Comparison of ENCODE assay signal across 8 cellular contexts in genomic region chr3:38453914-38454178, GRCh38. TPM values are rescaled to one million over a fixed set of nuclear protein-coding genes. Genes with fewer than 3 reads are reported as not detected.
DNase-seq lines count a peak whose midpoint lies in the region; ATAC-seq, FAIRE-seq and TF ChIP-seq lines count a peak whose summit lies in the region.

No MANE protein-coding gene starts in this region.

- H2BK5ac ChIP-seq in mesendoderm (ENCODE audit: low read length) = peak overlapping the region; percentile 80

- peak overlapping the region; percentile 94 for H3K23ac ChIP-seq in mesendoderm (ENCODE audit: low read length)

- H3K56ac ChIP-seq in mesendoderm (ENCODE audit: low read length) = peak overlapping the region; percentile 90

- DNase-seq in left ventricle myocardium inferior = no peak
- DNase-seq in Right ventricle myocardium inferior (ENCODE audit: missing footprints) = no peak
- DNase-seq in K562 (ENCODE audit: extremely low read depth in 1 of 4, low spot score in 3 of 4) = no peak
- DNase-seq in mesendoderm = no peak
- no peak for DNase-seq in vagina (ENCODE audit: extremely low spot score in 2 of 2)
- DNase-seq in NCI-H187 treated with DMSO at 0.1 percent for 48 hours (lab: John Stamatoyannopoulos, UW) = no peak
- DNase-seq in NCI-H2196 (lab: John Stamatoyannopoulos, UW; ENCODE audit: unreplicated experiment) = no peak

- H3K4ac ChIP-seq in mesendoderm (ENCODE audit: low read depth, low read length) = peak overlapping the region; percentile 100

- TF ChIP-seq RAD21 in K562 (CRISPR knock-in tag; conservative IDR thresholded peaks at IDR 0.05 in 1 of 2, IDR thresholded peaks at IDR 0.05 in 1 of 2) = no peak

- in situ Hi-C loops in K562 (cut with MboI) = no loop called here

- no TSS peak for BruUV-seq in K562 (replicated peaks; lab: Mats Ljungman, UMichigan)

- TF ChIP-seq CTCF in left ventricle myocardium inferior (IDR thresholded peaks at IDR 0.05; ENCODE audit: borderline replicate concordance) (no peak), K562 (IDR thresholded peaks at IDR 0.05 in 2 of 3, conservative IDR thresholded peaks at IDR 0.05 in 1 of 3; ENCODE audit: insufficient read depth in 2 of 3, low read depth in 1 of 3, low read length in 3 of 3) (no peak), vagina (IDR thresholded peaks at IDR 0.05) (no peak)

- H2BK120ac ChIP-seq in mesendoderm (ENCODE audit: low read depth, low read length) = peak overlapping the region; percentile 96

- peak overlapping the region; percentile 96 for H3K4me3 ChIP-seq in left ventricle myocardium inferior
- peak overlapping the region; percentile 72 for H3K4me3 ChIP-seq in K562
- peak overlapping the region; percentile 63 for H3K4me3 ChIP-seq in mesendoderm (ENCODE audit: low read length)
- peak overlapping the region; percentile 80 to 92 for H3K4me3 ChIP-seq in vagina

- peaks cover 26% of the 10 kb centered on the region for H4K20me1 ChIP-seq in K562 (replicated peaks; ENCODE audit: control insufficient read depth, insufficient read depth, low read length)

- H3K79me2 ChIP-seq in K562 (ENCODE audit: control insufficient read depth, insufficient read depth, low read length) (peaks cover 45% of the 10 kb centered on the region), mesendoderm (ENCODE audit: control insufficient read depth, insufficient read depth, low read length) (peaks cover 44% of the 10 kb centered on the region)

- H3K4me1 ChIP-seq in left ventricle myocardium inferior (peaks cover 50% of the 10 kb centered on the region), K562 (replicated peaks in 1 of 2; ENCODE audit: control insufficient read depth in 2 of 2, insufficient read depth in 2 of 2, low read length in 2 of 2) (peaks cover 27 to 30% of the 10 kb centered on the region in 2 experiments), mesendoderm (ENCODE audit: control insufficient read depth, low read depth, low read length) (peaks cover 10% of the 10 kb centered on the region), vagina (peaks cover 44% of the 10 kb centered on the region)

- no peaks in the 10 kb centered on the region for H3K27me3 ChIP-seq in left ventricle myocardium inferior (ENCODE audit: low read depth)
- no peaks in the 10 kb centered on the region for H3K27me3 ChIP-seq in K562 (ENCODE audit: control insufficient read depth in 2 of 2, insufficient read depth in 2 of 2, low read length in 2 of 2)
- no peaks in the 10 kb centered on the region for H3K27me3 ChIP-seq in mesendoderm (ENCODE audit: insufficient read depth, low read length, poor library complexity)
- H3K27me3 ChIP-seq in vagina = no peaks in the 10 kb centered on the region

- no peak overlapping the region for H4K5ac ChIP-seq in mesendoderm (ENCODE audit: low read length)

- H3K9me3 ChIP-seq in left ventricle myocardium inferior (replicated peaks) (no peaks in the 10 kb centered on the region), K562 (replicated peaks; ENCODE audit: control insufficient read depth, insufficient read depth, low read depth, low read length) (no peaks in the 10 kb centered on the region), vagina (no peaks in the 10 kb centered on the region)

- peaks cover 12% of the 10 kb centered on the region for H3K79me1 ChIP-seq in mesendoderm (ENCODE audit: low read length)

- peak overlapping the region; percentile 89; the same call in 1 of the 2 replicates for H2AFZ ChIP-seq in K562 (ENCODE audit: low read depth, low read length)

- CTCF ChIA-PET in K562 (lab: Yijun Ruan, JAX; ENCODE audit: low intra/inter-chr PET ratio) = no interaction called here

- no peak for TF ChIP-seq EP300 in K562 (IDR thresholded peaks at IDR 0.05; ENCODE audit: low read length)

- ATAC-seq in Right ventricle myocardium inferior (no peak), K562 (no peak), GM21737 (IDR thresholded peaks at IDR 0.05; ENCODE audit: unreplicated experiment) (no peak)

- H2BK15ac ChIP-seq in mesendoderm (replicated peaks; ENCODE audit: low read depth) = peak overlapping the region; percentile 37

- peak overlapping the region; percentile 87 for H4K8ac ChIP-seq in mesendoderm (ENCODE audit: low read depth, low read length)

- intact Hi-C loops in left ventricle myocardium inferior (cut with micrococcal nuclease) = no loop called here
- intact Hi-C loops in Right ventricle myocardium inferior (cut with DNase I) = loop anchor here (5.0 to 10.0 kb wide), 2 partner anchors 33 to 319 kb away; partner anchors contain the start of genes ACAA1 and MYD88
- intact Hi-C loops in K562 (cut with micrococcal nuclease) = loop anchor here (5.0 kb wide), 1 partner anchor 107 kb away; the partner anchor contains the start of gene XYLB
- intact Hi-C loops in vagina (cut with DNase I) = loop anchor here (10.0 kb wide), 1 partner anchor 319 kb away; the partner anchor contains the start of genes ACAA1 and MYD88

- H3K9ac ChIP-seq in K562 (ENCODE audit: insufficient read depth in 1 of 2, low read depth in 2 of 2, low read length in 2 of 2) = peak overlapping the region; percentile 92 to 98; a peak in 3 of 4 replicates
- H3K9ac ChIP-seq in mesendoderm (ENCODE audit: low read length) = peak overlapping the region; percentile 77

- TF ChIP-seq POLR2A in K562 (conservative IDR thresholded peaks at IDR 0.05) (no peak), vagina (IDR thresholded peaks at IDR 0.05) (no peak)

- H3K9me1 ChIP-seq in K562 (ENCODE audit: control insufficient read depth, insufficient read depth, low read length) = peaks cover 5% of the 10 kb centered on the region

- peak overlapping the region; percentile 92 for H3K27ac ChIP-seq in left ventricle myocardium inferior (replicated peaks)
- peak overlapping the region; percentile 92 for H3K27ac ChIP-seq in K562 (ENCODE audit: extremely low read depth, low read depth, low read length)
- peak overlapping the region; percentile 72 for H3K27ac ChIP-seq in mesendoderm (ENCODE audit: low read depth, low read length)
- H3K27ac ChIP-seq in vagina = peak overlapping the region; percentile 86

- H3K36me3 ChIP-seq in left ventricle myocardium inferior (no peaks in the 10 kb centered on the region), K562 (ENCODE audit: control insufficient read depth, insufficient read depth, low read length) (no peaks in the 10 kb centered on the region), mesendoderm (ENCODE audit: control insufficient read depth, insufficient read depth, low read length) (no peaks in the 10 kb centered on the region), vagina (no peaks in the 10 kb centered on the region)

- 6% methylated on average over 8 of the region's 36 CpGs for WGBS in K562 (ENCODE audit: insufficient coverage, low coverage, missing lambda C conversion rate)
- no CpG with 5 or more reads among the region's 36 CpGs for WGBS in mesendoderm (ENCODE audit: extremely low coverage, insufficient coverage, low lambda C conversion rate)

- POLR2A ChIA-PET in K562 (lab: Yijun Ruan, JAX) = no interaction called here

- H3K18ac ChIP-seq in mesendoderm (ENCODE audit: low read length) = peak overlapping the region; percentile 99

- no peak for FAIRE-seq in K562 (lab: Jason Lieb, UNC)

- H3K4me2 ChIP-seq in K562 (ENCODE audit: insufficient read depth, low read length) (peak overlapping the region; percentile 89; the same call in 1 of the 2 replicates), mesendoderm (ENCODE audit: low read length) (peak overlapping the region; percentile 71)

- H2AK5ac ChIP-seq in mesendoderm (ENCODE audit: low read length) = no peak overlapping the region

RNA-seq across cellular contexts. Expression of gene ACVR2B, which starts 0.2 kb away (rescaled TPM):
- total RNA-seq in left ventricle myocardium inferior = 5.5 TPM
- total RNA-seq in Right ventricle myocardium inferior = 4.8 TPM
- 35.2 and 42.4 TPM in 2 replicates for total RNA-seq in K562 (2011; cell fraction: chromatin; rRNA removed; ENCODE audit: low replicate concordance)
- 25.3 and 32.5 TPM in 2 replicates for total RNA-seq in K562 (2011; cell fraction: nucleolus; rRNA removed)
- total RNA-seq in K562 (2011; cell fraction: nucleoplasm; rRNA removed) = 37.7 and 52.2 TPM in 2 replicates
- total RNA-seq in K562 (2014; rRNA removed) = 10.8 and 11.8 TPM in 2 replicates
- 13.9 and 15.0 TPM in 2 replicates for total RNA-seq in K562 (2014; rRNA removed; fragmentation: Illumina TruSeq; extraction: Trizol)
- total RNA-seq in K562 (2015; rRNA removed; fragmentation: Illumina TruSeq; extraction: Trizol) = 7.4 and 7.7 TPM in 2 replicates
- 20.5 and 23.7 TPM in 2 replicates for total RNA-seq in K562 (2021)
- 7.1 and 8.8 TPM in 2 replicates for polyA plus RNA-seq in K562 (2011; rRNA removed)
- 6.7 TPM in 2 replicates for polyA plus RNA-seq in K562 (2011; cell fraction: cytosol; rRNA removed)
- 11.9 and 12.2 TPM in 2 replicates for polyA plus RNA-seq in K562 (2011; cell fraction: nucleus; rRNA removed)
- polyA plus RNA-seq in K562 (2012) = 4.2 and 7.7 TPM in 2 replicates
- 5.9 and 6.2 TPM in 2 replicates for polyA plus RNA-seq in K562 (2014; fragmentation: Illumina TruSeq; extraction: Trizol)
- 1 to 10 TPM; 1.8 to 2.6 TPM for polyA plus RNA-seq in K562 (2014; fragmentation: Nextera tagmentation; extraction: Ambion mirVana)
- 5.5 and 5.8 TPM in 2 replicates for polyA plus RNA-seq in K562 (2014; rRNA removed)
- 31.8 and 35.4 TPM in 2 replicates for polyA minus RNA-seq in K562 (2011; rRNA and poly(A)+ RNA removed)
- 23.3 and 29.4 TPM in 2 replicates for polyA minus RNA-seq in K562 (2011; cell fraction: cytosol; rRNA and poly(A)+ RNA removed)
- 13.9 and 18.7 TPM in 2 replicates for polyA minus RNA-seq in K562 (2011; cell fraction: nucleus; rRNA and poly(A)+ RNA removed)
- polyA plus RNA-seq in mesendoderm (2013, experiment 1 of 2) = 23.2 TPM
- 20.9 TPM for polyA plus RNA-seq in mesendoderm (2013, experiment 2 of 2)
- 3.7 TPM for total RNA-seq in vagina

RNA-seq across cellular contexts. Expression of gene EXOG, which starts 42.3 kb away (rescaled TPM):
- total RNA-seq in left ventricle myocardium inferior = 27.9 TPM
- 26.0 TPM for total RNA-seq in Right ventricle myocardium inferior
- total RNA-seq in K562 (2011; cell fraction: chromatin; rRNA removed; ENCODE audit: low replicate concordance) = 28.1 and 64.0 TPM in 2 replicates
- 10.8 and 13.6 TPM in 2 replicates for total RNA-seq in K562 (2011; cell fraction: nucleolus; rRNA removed)
- 32.4 and 55.4 TPM in 2 replicates for total RNA-seq in K562 (2011; cell fraction: nucleoplasm; rRNA removed)
- total RNA-seq in K562 (2014; rRNA removed) = 9.9 and 10.8 TPM in 2 replicates
- 16.3 and 18.1 TPM in 2 replicates for total RNA-seq in K562 (2014; rRNA removed; fragmentation: Illumina TruSeq; extraction: Trizol)
- 13.6 and 15.7 TPM in 2 replicates for total RNA-seq in K562 (2015; rRNA removed; fragmentation: Illumina TruSeq; extraction: Trizol)
- 14.4 and 14.5 TPM in 2 replicates for total RNA-seq in K562 (2021)
- polyA plus RNA-seq in K562 (2011; rRNA removed) = 12.0 and 16.9 TPM in 2 replicates
- 4.1 and 8.2 TPM in 2 replicates for polyA plus RNA-seq in K562 (2011; cell fraction: cytosol; rRNA removed)
- polyA plus RNA-seq in K562 (2011; cell fraction: nucleus; rRNA removed) = 16.3 and 16.8 TPM in 2 replicates
- polyA plus RNA-seq in K562 (2012) = 10.1 and 10.2 TPM in 2 replicates
- polyA plus RNA-seq in K562 (2014; fragmentation: Illumina TruSeq; extraction: Trizol) = 13.4 and 13.9 TPM in 2 replicates
- 10 to 100 TPM; 13.1 to 21.7 TPM for polyA plus RNA-seq in K562 (2014; fragmentation: Nextera tagmentation; extraction: Ambion mirVana)
- polyA plus RNA-seq in K562 (2014; rRNA removed) = 12.9 and 14.8 TPM in 2 replicates
- 12.5 and 13.5 TPM in 2 replicates for polyA minus RNA-seq in K562 (2011; rRNA and poly(A)+ RNA removed)
- 3.7 and 5.8 TPM in 2 replicates for polyA minus RNA-seq in K562 (2011; cell fraction: cytosol; rRNA and poly(A)+ RNA removed)
- polyA minus RNA-seq in K562 (2011; cell fraction: nucleus; rRNA and poly(A)+ RNA removed) = 8.1 and 12.7 TPM in 2 replicates
- 6.9 TPM for polyA plus RNA-seq in mesendoderm (2013, experiment 1 of 2)
- 6.6 TPM for polyA plus RNA-seq in mesendoderm (2013, experiment 2 of 2)
- 8.8 TPM for total RNA-seq in vagina
